Comparison of ENCODE assay signal across 3 cellular contexts in genomic region chr4:88757776-88758175, GRCh38.
TF ChIP-seq lines count a peak whose summit lies in the region.

No MANE protein-coding gene starts in this region.

TF ChIP-seq in GM23338, 12 proteins besides CTCF, POLR2A, EP300 and RAD21 (continues in another document):
- no peak for TF ChIP-seq EZH2 (IDR thresholded peaks at IDR 0.05; ENCODE audit: low read depth, unreplicated experiment)
- no peak for TF ChIP-seq JUNB (IDR thresholded peaks at IDR 0.05; ENCODE audit: unreplicated experiment)
- no peak for TF ChIP-seq ZNF462 (CRISPR knock-in tag; IDR thresholded peaks at IDR 0.05)
- no peak for TF ChIP-seq CREB1 (CRISPR knock-in tag; IDR thresholded peaks at IDR 0.05; ENCODE audit: low read depth)
- TF ChIP-seq ZNF114 (CRISPR knock-in tag; IDR thresholded peaks at IDR 0.05): no peak
- TF ChIP-seq NANOG (IDR thresholded peaks at IDR 0.05; ENCODE audit: borderline replicate concordance): no peak

TF ChIP-seq in liver, 16 proteins besides CTCF, POLR2A, EP300 and RAD21:
- TF ChIP-seq JUND (IDR thresholded peaks at IDR 0.05) (no peak), TAF1 (conservative IDR thresholded peaks at IDR 0.05) (no peak), HNF4G (IDR thresholded peaks at IDR 0.05) (no peak), MAX (IDR thresholded peaks at IDR 0.05) (no peak), FOXA2 (IDR thresholded peaks at IDR 0.05) (no peak)
TF ChIP-seq in liver: peak in this region for 0.

TF ChIP-seq in HEK293T, 16 proteins besides CTCF, POLR2A, EP300 and RAD21:
- TF ChIP-seq SP1 (IDR thresholded peaks at IDR 0.05): no peak
- TF ChIP-seq BHLHE40 (IDR thresholded peaks at IDR 0.05; ENCODE audit: borderline replicate concordance): no peak
- TF ChIP-seq NFRKB (IDR thresholded peaks at IDR 0.05): no peak
- no peak for TF ChIP-seq ELF4 (IDR thresholded peaks at IDR 0.05)
- no peak for TF ChIP-seq L3MBTL2 (conservative IDR thresholded peaks at IDR 0.05)
- no peak for TF ChIP-seq LEF1 (IDR thresholded peaks at IDR 0.05; ENCODE audit: borderline replicate concordance)
- TF ChIP-seq TARDBP (IDR thresholded peaks at IDR 0.05): no peak
- TF ChIP-seq ARNT (IDR thresholded peaks at IDR 0.05): no peak
- TF ChIP-seq HDGF (IDR thresholded peaks at IDR 0.05; ENCODE audit: borderline replicate concordance): no peak
- no peak for TF ChIP-seq CTBP1 (IDR thresholded peaks at IDR 0.05; ENCODE audit: borderline replicate concordance)
